ENCODE assay signal across 8 cellular contexts in the genomic region with DNA sequence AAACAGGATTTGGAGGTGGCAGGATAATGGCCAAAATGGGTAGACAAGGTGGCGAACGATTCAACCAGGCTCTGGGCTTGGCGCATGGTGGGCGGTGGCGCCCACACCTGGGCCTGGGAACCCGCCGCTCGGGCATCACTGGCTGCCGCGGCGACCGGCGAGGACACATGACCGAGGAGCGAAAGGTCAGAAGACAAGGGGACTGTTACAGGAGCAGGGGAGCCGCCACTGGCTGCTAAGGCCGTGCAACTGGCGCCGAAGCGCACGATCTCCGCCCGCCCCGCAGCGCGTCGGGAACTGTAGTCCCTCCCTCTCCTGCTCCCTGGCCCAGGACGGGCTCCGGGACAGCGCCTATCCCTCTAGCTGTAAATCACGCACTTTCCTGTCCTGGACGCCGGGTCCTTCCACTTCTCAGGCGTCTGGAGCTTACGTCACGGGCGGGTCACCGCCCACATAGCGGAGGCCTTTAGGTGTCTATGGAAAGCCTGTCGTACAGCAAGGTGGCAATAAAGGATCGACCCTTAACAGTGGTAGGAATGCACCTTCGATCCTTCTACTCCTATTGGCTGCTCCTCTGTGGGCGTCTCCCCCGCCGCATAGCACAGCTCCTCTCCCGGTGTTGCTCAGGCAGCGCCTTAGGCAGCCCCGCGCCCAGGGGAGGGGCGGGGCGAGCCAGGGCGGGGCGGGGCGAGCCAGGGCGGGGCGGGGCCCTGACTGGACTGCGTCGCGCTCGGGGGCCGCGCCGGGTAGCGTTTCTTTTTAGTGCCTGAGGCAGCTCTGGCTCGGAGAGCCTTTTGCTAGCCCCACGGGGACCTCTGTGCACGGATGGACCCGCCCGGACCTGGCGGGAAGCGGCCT. TPM values are rescaled to one million over a fixed set of nuclear protein-coding genes. Genes with fewer than 3 reads are reported as not detected.
DNase-seq lines count a peak whose midpoint lies in the region; ATAC-seq and TF ChIP-seq lines count a peak whose summit lies in the region.

A gene with protein sequence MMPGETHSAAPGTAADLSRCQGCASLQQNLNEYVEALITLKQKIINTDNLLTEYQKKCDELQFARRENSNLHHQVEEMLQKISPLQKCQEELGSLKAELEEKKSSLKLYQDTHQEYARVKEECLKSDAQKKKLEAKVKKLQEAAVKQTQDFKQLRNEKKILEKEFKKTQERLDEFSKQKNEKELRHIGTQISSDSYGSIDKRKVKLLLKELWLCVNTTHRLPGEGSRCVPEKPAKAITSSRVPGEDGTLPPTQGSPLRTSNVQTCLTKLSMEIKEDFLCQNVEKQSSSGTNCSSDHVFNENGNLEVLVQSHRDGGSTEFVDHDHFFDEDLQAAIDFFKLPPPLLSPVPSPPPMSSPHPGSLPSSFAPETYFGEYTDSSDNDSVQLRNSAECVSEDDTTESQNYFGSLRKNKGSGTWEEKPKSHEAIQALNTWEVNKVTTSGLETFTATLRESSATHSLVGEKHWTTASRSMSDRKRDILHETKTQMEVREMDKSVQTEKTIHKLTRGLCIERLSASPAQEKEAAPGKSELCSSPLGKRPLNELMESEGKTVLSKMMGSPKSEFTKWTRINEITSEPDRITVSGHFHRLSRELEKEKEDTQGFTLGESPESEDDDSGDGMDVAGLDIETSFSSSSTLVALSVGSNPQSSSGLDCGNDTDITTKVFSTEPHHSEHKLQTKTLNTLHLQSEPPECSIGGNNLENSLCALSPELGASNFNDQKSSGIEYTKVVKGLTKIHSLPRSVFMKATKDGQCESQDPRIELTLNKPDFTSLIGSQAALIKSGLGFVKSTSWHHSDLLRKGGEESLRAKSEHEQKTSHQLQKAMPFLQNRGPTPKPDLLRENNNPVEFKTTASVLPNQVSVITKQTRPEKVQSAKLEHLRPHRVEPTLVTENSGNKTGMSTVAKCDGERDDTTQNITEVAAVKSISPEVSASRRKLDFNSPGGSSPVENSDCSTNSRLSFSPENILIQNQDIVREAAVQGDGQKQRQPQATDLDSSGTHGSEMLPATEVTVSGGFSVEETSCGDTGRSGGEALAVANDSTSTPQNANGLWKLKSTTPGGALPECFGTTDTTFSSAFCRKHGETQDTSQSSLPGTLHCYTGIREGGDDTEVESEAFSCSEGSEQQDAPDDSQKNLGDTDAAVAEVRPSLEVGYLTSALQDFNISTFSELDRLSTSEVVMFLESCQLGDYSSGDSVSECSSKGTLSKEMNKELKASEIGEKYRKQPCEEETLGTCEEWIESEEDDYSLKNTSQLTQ (N-terminal part only) (plus strand): TSS at position 717 of the 858 bp plus-strand sequence. CDS start 239 bp downstream, outside the sequence.

- peak within 1 kb of the TSS; percentile 99 for H3K27ac Mint-ChIP-seq in activated naive CD8-positive, alpha-beta T cell treated with anti-CD3 and anti-CD28 coated beads, Interleukin-2, amount 50 U/mL, for 24 hours

- peaks cover 3% of the 10 kb centered on the region for H3K36me3 Mint-ChIP-seq in activated naive CD8-positive, alpha-beta T cell treated with anti-CD3 and anti-CD28 coated beads, Interleukin-2, amount 50 U/mL, for 24 hours (ENCODE audit: low read depth)

- H3K4me1 Mint-ChIP-seq in activated naive CD8-positive, alpha-beta T cell treated with anti-CD3 and anti-CD28 coated beads, Interleukin-2, amount 50 U/mL, for 24 hours = peaks cover 22% of the 10 kb centered on the region

- H3K4me3 ChIP-seq in GM12865 (ENCODE audit: low read depth, low read length) = peak within 1 kb of the TSS; percentile 91
- H3K4me3 ChIP-seq in parathyroid adenoma (ENCODE audit: low read depth, low read length) = peak within 1 kb of the TSS; percentile 69
- H3K4me3 ChIP-seq in tibial nerve = peak within 1 kb of the TSS; percentile 81 to 100 (median 90)

- ATAC-seq in HG02763 (IDR thresholded peaks at IDR 0.05; ENCODE audit: unreplicated experiment) = peak; percentile 82
- peak; percentile 93 for ATAC-seq in activated naive CD8-positive, alpha-beta T cell treated with anti-CD3 and anti-CD28 coated beads, Interleukin-2, amount 50 U/mL, for 24 hours
- ATAC-seq in Right ventricle myocardium superior (ENCODE audit: poor library complexity) = peak; percentile 99

- H2AFZ ChIP-seq in parathyroid adenoma = peak within 1 kb of the TSS; percentile 98

- peak; percentile 93 to 96 for TF ChIP-seq EP300 in tibial nerve (IDR thresholded peaks at IDR 0.05)

- peak within 1 kb of the TSS; percentile 91 for H3K4me2 ChIP-seq in parathyroid adenoma (ENCODE audit: low read length)

- no peaks in the 10 kb centered on the region for H3K27me3 ChIP-seq in parathyroid adenoma (ENCODE audit: control insufficient read depth, insufficient read depth, low read length)
- no peaks in the 10 kb centered on the region for H3K27me3 ChIP-seq in tibial nerve

- peak within 1 kb of the TSS; percentile 96 for H3K4me3 Mint-ChIP-seq in activated naive CD8-positive, alpha-beta T cell treated with anti-CD3 and anti-CD28 coated beads, Interleukin-2, amount 50 U/mL, for 24 hours

- peak within 1 kb of the TSS; percentile 99 for H3K27ac ChIP-seq in parathyroid adenoma
- H3K27ac ChIP-seq in tibial nerve = peak within 1 kb of the TSS; percentile 93 to 98 (median 98)

- intact Hi-C loops in Right ventricle myocardium superior (cut with DNase I) = no loop called here

- WGBS in tibial nerve, 2 donors = 1% methylated on average over 27 to 39 of the region's 71 CpGs

- no peaks in the 10 kb centered on the region for H3K9me3 Mint-ChIP-seq in activated naive CD8-positive, alpha-beta T cell treated with anti-CD3 and anti-CD28 coated beads, Interleukin-2, amount 50 U/mL, for 24 hours

- H3K27me3 Mint-ChIP-seq in activated naive CD8-positive, alpha-beta T cell treated with anti-CD3 and anti-CD28 coated beads, Interleukin-2, amount 50 U/mL, for 24 hours = no peaks in the 10 kb centered on the region

- peaks cover 45% of the 10 kb centered on the region for H3K79me2 ChIP-seq in parathyroid adenoma

- DNase-seq in GM12865 (ENCODE audit: low read depth) = peak; percentile 98
- peak; percentile 98 for DNase-seq in NCI-H1417 treated with DMSO at 0.1 percent for 48 hours (lab: John Stamatoyannopoulos, UW)
- peak; percentile 100 for DNase-seq in SW480 (ENCODE audit: low spot score)
- peak; percentile 90 for DNase-seq in activated naive CD8-positive, alpha-beta T cell treated with anti-CD3 and anti-CD28 coated beads, Interleukin-2, amount 50 U/mL, for 24 hours
- DNase-seq in Right ventricle myocardium superior = peak; percentile 98
- peak; percentile 95 to 96 for DNase-seq in tibial nerve (ENCODE audit: low spot score in 2 of 2)

- H3K4me1 ChIP-seq in parathyroid adenoma (peaks cover 30% of the 10 kb centered on the region), tibial nerve (peaks cover 0 to 68% (median 33%) of the 10 kb centered on the region in 4 donors)

- peak within 1 kb of the TSS; percentile 32 for H3K9ac ChIP-seq in parathyroid adenoma

- TF ChIP-seq CTCF in GM12865 (IDR thresholded peaks at IDR 0.05; ENCODE audit: insufficient read depth, low read depth, low read length, missing control alignments) (no peak), parathyroid adenoma (IDR thresholded peaks at IDR 0.05) (peak; percentile 7), tibial nerve (IDR thresholded peaks at IDR 0.05) (peak in 2 of 5 experiments; percentile 37 to 58)

- H3K9me3 ChIP-seq in parathyroid adenoma (ENCODE audit: control insufficient read depth, low read length) = no peaks in the 10 kb centered on the region
- H3K9me3 ChIP-seq in tibial nerve = no peaks in the 10 kb centered on the region

- H3K36me3 ChIP-seq in parathyroid adenoma (ENCODE audit: control insufficient read depth, insufficient read depth, low read length) (no peaks in the 10 kb centered on the region), tibial nerve (peaks cover 0 to 5% (median 0%) of the 10 kb centered on the region in 3 donors)

- TF ChIP-seq POLR2A in tibial nerve (IDR thresholded peaks at IDR 0.05) = peak in 1 of 2 donors; percentile 75

RNA-seq across cellular contexts. Expression of the gene that starts here (rescaled TPM):
- total RNA-seq in Right ventricle myocardium superior (16.8 TPM), tibial nerve (10 to 100 TPM; 30.9 to 37.5 (median 33.7) TPM)

Comparison
In these comparisons a context has a peak if more than half of its experiments do, and no peak if none do; other contexts are left out.
1. Peak in every context shown above with its lines: DNase-seq, ATAC-seq, H3K4me3 ChIP-seq and H3K27ac ChIP-seq.